Comparison of ENCODE assay signal across 13 cellular contexts in genomic region chrX:120308558-120308957, GRCh38. TPM values are rescaled to one million over a fixed set of nuclear protein-coding genes. Genes with fewer than 3 reads are reported as not detected.
DNase-seq lines count a peak whose midpoint lies in the region; ATAC-seq and TF ChIP-seq lines count a peak whose summit lies in the region.
"Had no signal": no experiment of that assay in that cellular context is flagged by ENCODE, and none has a peak within 500 bp of the region (broad histone marks: within the 10 kb centered on the region; RNA-seq: fewer than 3 reads in every experiment).

No MANE protein-coding gene starts in this region.

- DNase-seq in D341Med (ENCODE audit: low spot score) (peak; percentile 61), brain microvascular endothelial cell (no peak), left lobe of liver (ENCODE audit: low spot score) (no peak), medulla oblongata (ENCODE audit: extremely low spot score) (no peak), GM20000 (ENCODE audit: low spot score) (no peak), NCI-H446 (lab: John Stamatoyannopoulos, UW) (no peak)
- DNase-seq in naive thymus-derived CD4-positive, alpha-beta T cell = no peak
- DNase-seq: foreskin keratinocyte; NCI-H2081 treated with DMSO at 0.1 percent for 48 hours; stimulated activated CD4-positive, alpha-beta T cell treated with anti-CD3 and anti-CD28 coated beads, Interleukin-12 subunit alpha, Interleukin-12 subunit beta, amount 100 ng/mL, for 4 hours; stomach had no signal

- H3K9me3 Mint-ChIP-seq in IgD-negative memory B cell = no peaks in the 10 kb centered on the region
- H3K9me3 Mint-ChIP-seq in naive thymus-derived CD4-positive, alpha-beta T cell = peaks cover 0 to 4% (median 0%) of the 10 kb centered on the region in 11 donors

- no peak overlapping the region for H3K4me3 ChIP-seq in brain microvascular endothelial cell (ENCODE audit: low read depth, low read length)
- peak overlapping the region; percentile 74 for H3K4me3 ChIP-seq in naive thymus-derived CD4-positive, alpha-beta T cell (ENCODE audit: low read length)

- no peak for ATAC-seq in naive thymus-derived CD4-positive, alpha-beta T cell
- no peak for ATAC-seq in left lobe of liver

- no peaks in the 10 kb centered on the region for H3K36me3 Mint-ChIP-seq in IgD-negative memory B cell
- no peaks in the 10 kb centered on the region for H3K36me3 Mint-ChIP-seq in naive thymus-derived CD4-positive, alpha-beta T cell

- peaks cover 17% of the 10 kb centered on the region for H3K27me3 Mint-ChIP-seq in IgD-negative memory B cell
- peaks cover 14 to 74% (median 24%) of the 10 kb centered on the region in 5 donors for H3K27me3 Mint-ChIP-seq in naive thymus-derived CD4-positive, alpha-beta T cell

- H3K4me3 Mint-ChIP-seq in IgD-negative memory B cell = peak overlapping the region; percentile 44 to 92 (median 87)
- H3K4me3 Mint-ChIP-seq in naive thymus-derived CD4-positive, alpha-beta T cell = peak overlapping the region in 7 of 10 donors; percentile 16 to 91 (median 86)

- CTCF ChIA-PET in naive thymus-derived CD4-positive, alpha-beta T cell (lab: Charles Lee) = interaction anchor here (0.7 to 2.2 kb wide), 10 partner anchors 10 to 150 kb away, joined by 3 to 8 read pairs (median 4); partner anchors contain the start of gene ZBTB33

- intact Hi-C loops in naive thymus-derived CD4-positive, alpha-beta T cell (cut with micrococcal nuclease) = loop anchor here (2.0 to 5.0 kb wide), 2 partner anchors 40 to 159 kb away; partner anchors contain the start of gene LAMP2 (in 1 of the 2)

- H3K27ac Mint-ChIP-seq in IgD-negative memory B cell = no peak overlapping the region
- H3K27ac Mint-ChIP-seq in naive thymus-derived CD4-positive, alpha-beta T cell = no peak overlapping the region

- H3K4me1 ChIP-seq in naive thymus-derived CD4-positive, alpha-beta T cell (ENCODE audit: control insufficient read depth in 2 of 2, insufficient read depth in 2 of 2, low read length in 2 of 2) = peaks cover 0 to 2% of the 10 kb centered on the region in 2 donors
- H3K4me1 ChIP-seq: foreskin keratinocyte had no signal

- POLR2A ChIA-PET in naive thymus-derived CD4-positive, alpha-beta T cell (lab: Charles Lee) = interaction anchor here (1.3 to 1.9 kb wide), 4 partner anchors 39 to 252 kb away, joined by 4 to 12 read pairs (median 6); partner anchors contain the start of genes CUL4B and ZBTB33

- in situ Hi-C loops in brain microvascular endothelial cell (cut with HindIII; ENCODE audit: low pct_ligation_motif_present, low sequenced_read_pairs) = no loop called here

- TF ChIP-seq CTCF in brain microvascular endothelial cell (IDR thresholded peaks at IDR 0.05; ENCODE audit: low read depth, low read length, missing control alignments) (peak; percentile 40), GM20000 (IDR thresholded peaks at IDR 0.05; ENCODE audit: extremely low read depth, missing control alignments) (no peak)

- no peaks in the 10 kb centered on the region for H3K36me3 ChIP-seq in brain microvascular endothelial cell (replicated peaks)
- no peaks in the 10 kb centered on the region for H3K36me3 ChIP-seq in naive thymus-derived CD4-positive, alpha-beta T cell (ENCODE audit: control insufficient read depth in 2 of 3, insufficient read depth in 3 of 3, low read length in 3 of 3)
- H3K36me3 ChIP-seq: stomach had no signal

- H3K4me1 Mint-ChIP-seq in IgD-negative memory B cell = peaks cover 5 to 18% (median 8%) of the 10 kb centered on the region in 3 donors
- peaks cover 8 to 31% (median 15%) of the 10 kb centered on the region in 7 donors for H3K4me1 Mint-ChIP-seq in naive thymus-derived CD4-positive, alpha-beta T cell

- H3K27ac ChIP-seq in brain microvascular endothelial cell = no peak overlapping the region
- H3K27ac ChIP-seq in naive thymus-derived CD4-positive, alpha-beta T cell (ENCODE audit: low read depth, low read length) = no peak overlapping the region
- H3K27ac ChIP-seq: foreskin keratinocyte, stomach had no signal

- no peaks in the 10 kb centered on the region for H3K27me3 ChIP-seq in brain microvascular endothelial cell (replicated peaks)
- peaks cover 0 to 3% of the 10 kb centered on the region in 2 donors for H3K27me3 ChIP-seq in naive thymus-derived CD4-positive, alpha-beta T cell (ENCODE audit: control insufficient read depth in 2 of 2, insufficient read depth in 2 of 2, low read length in 2 of 2)

- no peaks in the 10 kb centered on the region for H3K9me3 ChIP-seq in naive thymus-derived CD4-positive, alpha-beta T cell (ENCODE audit: control insufficient read depth in 2 of 3, low read length in 3 of 3)

RNA-seq across cellular contexts. Expression of gene TMEM255A, which starts 2.7 kb away (rescaled TPM):
- polyA plus RNA-seq in IgD-negative memory B cell = 0.33 TPM
- 1 to 10 TPM in 1 of 5 experiments, not detected in 4; 1.2 TPM for total RNA-seq in naive thymus-derived CD4-positive, alpha-beta T cell
- under 1 TPM; 0.06 to 0.12 TPM for polyA plus RNA-seq in naive thymus-derived CD4-positive, alpha-beta T cell
- 0.05 TPM for total RNA-seq in left lobe of liver
- total RNA-seq: bronchial epithelial cell had no signal
- polyA plus RNA-seq: foreskin keratinocyte had no signal

RNA-seq across cellular contexts. Expression of gene ATP1B4, which starts 53.3 kb away (rescaled TPM):
- polyA plus RNA-seq in IgD-negative memory B cell = not detected
- total RNA-seq in naive thymus-derived CD4-positive, alpha-beta T cell = not detected
- not detected for polyA plus RNA-seq in naive thymus-derived CD4-positive, alpha-beta T cell
- total RNA-seq in left lobe of liver = not detected
- total RNA-seq: bronchial epithelial cell, foreskin keratinocyte, stomach had no signal
- polyA plus RNA-seq: foreskin keratinocyte, stomach had no signal

RNA-seq across cellular contexts. Expression of gene ZBTB33, which starts 57.9 kb away (rescaled TPM):
- polyA plus RNA-seq in IgD-negative memory B cell = 11.5 TPM
- 10 to 100 TPM; 15.3 to 30.7 (median 26.3) TPM for total RNA-seq in naive thymus-derived CD4-positive, alpha-beta T cell
- 10 to 100 TPM; 13.7 to 16.0 TPM for polyA plus RNA-seq in naive thymus-derived CD4-positive, alpha-beta T cell
- 7.8 TPM for total RNA-seq in left lobe of liver
